ENCODE assay signal across 1 cellular context in the genomic region with DNA sequence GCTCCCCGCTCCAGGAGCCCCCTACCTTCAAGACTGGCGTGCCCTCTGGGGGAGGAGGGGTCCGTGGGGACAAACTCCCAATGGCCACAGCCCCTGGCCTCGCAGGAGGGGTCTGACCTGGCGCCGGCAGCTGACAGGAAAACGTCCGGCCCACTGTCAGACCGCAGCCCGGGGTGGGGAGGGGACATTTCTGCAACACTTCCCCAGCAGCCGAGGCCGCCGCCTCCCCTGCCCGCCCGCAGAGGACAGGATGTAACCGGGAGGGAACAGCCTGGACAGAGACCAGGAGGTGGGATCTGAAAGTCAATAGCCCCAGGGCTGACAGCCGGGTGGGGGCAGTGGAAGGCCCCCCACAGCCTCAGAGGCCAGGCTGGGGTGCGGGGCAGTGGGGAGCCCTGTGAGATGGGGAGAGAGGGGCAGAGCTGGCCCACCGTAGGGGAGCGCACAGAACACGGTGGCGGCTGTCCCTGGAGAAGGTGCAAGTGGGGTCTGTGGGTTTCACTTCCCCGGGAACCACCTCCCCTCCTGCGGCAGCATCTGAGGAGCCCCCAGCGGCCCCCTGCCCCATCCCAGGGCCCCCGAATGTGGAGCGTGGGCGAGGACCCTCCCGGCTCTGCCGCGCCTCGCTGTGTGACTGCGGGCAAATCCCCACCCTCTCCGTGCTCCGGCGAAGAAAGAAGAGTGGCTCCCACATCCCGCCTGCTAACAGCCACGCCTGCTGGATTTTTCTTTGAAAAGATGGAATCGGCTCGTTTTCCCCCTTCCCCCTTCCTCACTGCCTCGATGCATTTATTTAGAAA.
TF ChIP-seq lines count a peak whose summit lies in the region.

A gene with protein sequence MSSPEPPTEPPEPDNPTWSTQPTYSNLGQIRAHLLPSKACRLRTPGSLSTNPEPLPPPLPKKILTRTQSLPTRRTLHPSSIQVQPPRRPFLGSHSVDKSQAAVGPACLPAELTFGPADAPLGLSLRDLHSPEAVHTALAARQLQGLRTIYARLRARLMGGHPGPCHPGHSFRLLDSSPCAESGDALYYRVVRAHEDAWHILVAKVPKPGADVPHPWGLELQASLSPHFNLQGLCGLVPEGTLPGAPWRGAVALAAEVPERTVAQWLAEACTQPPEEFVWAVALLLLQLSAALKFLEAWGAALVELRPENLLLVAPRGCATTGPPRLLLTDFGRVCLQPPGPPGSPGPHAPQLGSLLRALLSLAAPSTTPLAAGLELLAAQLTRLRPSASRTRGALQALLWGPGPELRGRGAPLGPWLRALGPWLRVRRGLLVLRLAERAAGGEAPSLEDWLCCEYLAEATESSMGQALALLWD (minus strand): TSS at position 114 of the 800 bp plus-strand sequence. CDS start 1,244 bp downstream, outside the sequence.

TF ChIP-seq in HepG2, 621 proteins besides CTCF, POLR2A, EP300 and RAD21 (continued from another document and continues in another):
- TF ChIP-seq, protein P1, sequence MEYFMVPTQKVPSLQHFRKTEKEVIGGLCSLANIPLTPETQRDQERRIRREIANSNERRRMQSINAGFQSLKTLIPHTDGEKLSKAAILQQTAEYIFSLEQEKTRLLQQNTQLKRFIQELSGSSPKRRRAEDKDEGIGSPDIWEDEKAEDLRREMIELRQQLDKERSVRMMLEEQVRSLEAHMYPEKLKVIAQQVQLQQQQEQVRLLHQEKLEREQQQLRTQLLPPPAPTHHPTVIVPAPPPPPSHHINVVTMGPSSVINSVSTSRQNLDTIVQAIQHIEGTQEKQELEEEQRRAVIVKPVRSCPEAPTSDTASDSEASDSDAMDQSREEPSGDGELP (IDR thresholded peaks at IDR 0.05; ENCODE audit: borderline replicate concordance, low read depth): peak; percentile 53; the same call in 1 of the 2 replicates
- TF ChIP-seq RBM39 (IDR thresholded peaks at IDR 0.05; ENCODE audit: low read depth, low read length, poor library complexity, severe bottlenecking) (peak; percentile 33), SAP130 (CRISPR knock-in tag; IDR thresholded peaks at IDR 0.05; ENCODE audit: low read depth) (peak; percentile 49; the same call in 1 of the 2 replicates), ZNF292 (CRISPR knock-in tag; IDR thresholded peaks at IDR 0.05; ENCODE audit: borderline replicate concordance, low read depth) (peak; percentile 83), SIN3B (IDR thresholded peaks at IDR 0.05; ENCODE audit: low read length) (no peak), SRSF1 (optimal IDR thresholded peaks at IDR 0.05; ENCODE audit: low read depth, low read length) (peak; percentile 63), RFXANK (CRISPR knock-in tag; IDR thresholded peaks at IDR 0.05) (no peak), POLR2AphosphoS2 (IDR thresholded peaks at IDR 0.05; ENCODE audit: low read depth, low read length) (0 out of 2 replicates have a peak, but pooled peaks have one; percentile 23), ZNF331 (CRISPR knock-in tag; IDR thresholded peaks at IDR 0.05) (no peak), ZNF768 (CRISPR knock-in tag; IDR thresholded peaks at IDR 0.05) (peak; percentile 89), ZNF350 (CRISPR knock-in tag; IDR thresholded peaks at IDR 0.05; ENCODE audit: borderline replicate concordance, low read depth) (peak; percentile 26; the same call in 1 of the 2 replicates), KDM3A (CRISPR knock-in tag; IDR thresholded peaks at IDR 0.05; ENCODE audit: low read depth) (no peak), HNF4A (CRISPR knock-in tag; IDR thresholded peaks at IDR 0.05) (no peak), SALL1 (CRISPR knock-in tag; IDR thresholded peaks at IDR 0.05) (peak; percentile 22; the same call in 1 of the 2 replicates), ZBTB7B (CRISPR knock-in tag; IDR thresholded peaks at IDR 0.05) (0 out of 2 replicates have a peak, but pooled peaks have one; percentile 30), ADNP (CRISPR knock-in tag; IDR thresholded peaks at IDR 0.05) (no peak), ZNF24 (IDR thresholded peaks at IDR 0.05) (no peak), CENPX (CRISPR knock-in tag; IDR thresholded peaks at IDR 0.05) (no peak), NFE2L1 (CRISPR knock-in tag; IDR thresholded peaks at IDR 0.05; ENCODE audit: borderline replicate concordance) (no peak)
- TF ChIP-seq, protein P2, sequence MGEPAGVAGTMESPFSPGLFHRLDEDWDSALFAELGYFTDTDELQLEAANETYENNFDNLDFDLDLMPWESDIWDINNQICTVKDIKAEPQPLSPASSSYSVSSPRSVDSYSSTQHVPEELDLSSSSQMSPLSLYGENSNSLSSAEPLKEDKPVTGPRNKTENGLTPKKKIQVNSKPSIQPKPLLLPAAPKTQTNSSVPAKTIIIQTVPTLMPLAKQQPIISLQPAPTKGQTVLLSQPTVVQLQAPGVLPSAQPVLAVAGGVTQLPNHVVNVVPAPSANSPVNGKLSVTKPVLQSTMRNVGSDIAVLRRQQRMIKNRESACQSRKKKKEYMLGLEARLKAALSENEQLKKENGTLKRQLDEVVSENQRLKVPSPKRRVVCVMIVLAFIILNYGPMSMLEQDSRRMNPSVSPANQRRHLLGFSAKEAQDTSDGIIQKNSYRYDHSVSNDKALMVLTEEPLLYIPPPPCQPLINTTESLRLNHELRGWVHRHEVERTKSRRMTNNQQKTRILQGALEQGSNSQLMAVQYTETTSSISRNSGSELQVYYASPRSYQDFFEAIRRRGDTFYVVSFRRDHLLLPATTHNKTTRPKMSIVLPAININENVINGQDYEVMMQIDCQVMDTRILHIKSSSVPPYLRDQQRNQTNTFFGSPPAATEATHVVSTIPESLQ (CRISPR knock-in tag; conservative IDR thresholded peaks at IDR 0.05): no peak
- TF ChIP-seq, protein P3, sequence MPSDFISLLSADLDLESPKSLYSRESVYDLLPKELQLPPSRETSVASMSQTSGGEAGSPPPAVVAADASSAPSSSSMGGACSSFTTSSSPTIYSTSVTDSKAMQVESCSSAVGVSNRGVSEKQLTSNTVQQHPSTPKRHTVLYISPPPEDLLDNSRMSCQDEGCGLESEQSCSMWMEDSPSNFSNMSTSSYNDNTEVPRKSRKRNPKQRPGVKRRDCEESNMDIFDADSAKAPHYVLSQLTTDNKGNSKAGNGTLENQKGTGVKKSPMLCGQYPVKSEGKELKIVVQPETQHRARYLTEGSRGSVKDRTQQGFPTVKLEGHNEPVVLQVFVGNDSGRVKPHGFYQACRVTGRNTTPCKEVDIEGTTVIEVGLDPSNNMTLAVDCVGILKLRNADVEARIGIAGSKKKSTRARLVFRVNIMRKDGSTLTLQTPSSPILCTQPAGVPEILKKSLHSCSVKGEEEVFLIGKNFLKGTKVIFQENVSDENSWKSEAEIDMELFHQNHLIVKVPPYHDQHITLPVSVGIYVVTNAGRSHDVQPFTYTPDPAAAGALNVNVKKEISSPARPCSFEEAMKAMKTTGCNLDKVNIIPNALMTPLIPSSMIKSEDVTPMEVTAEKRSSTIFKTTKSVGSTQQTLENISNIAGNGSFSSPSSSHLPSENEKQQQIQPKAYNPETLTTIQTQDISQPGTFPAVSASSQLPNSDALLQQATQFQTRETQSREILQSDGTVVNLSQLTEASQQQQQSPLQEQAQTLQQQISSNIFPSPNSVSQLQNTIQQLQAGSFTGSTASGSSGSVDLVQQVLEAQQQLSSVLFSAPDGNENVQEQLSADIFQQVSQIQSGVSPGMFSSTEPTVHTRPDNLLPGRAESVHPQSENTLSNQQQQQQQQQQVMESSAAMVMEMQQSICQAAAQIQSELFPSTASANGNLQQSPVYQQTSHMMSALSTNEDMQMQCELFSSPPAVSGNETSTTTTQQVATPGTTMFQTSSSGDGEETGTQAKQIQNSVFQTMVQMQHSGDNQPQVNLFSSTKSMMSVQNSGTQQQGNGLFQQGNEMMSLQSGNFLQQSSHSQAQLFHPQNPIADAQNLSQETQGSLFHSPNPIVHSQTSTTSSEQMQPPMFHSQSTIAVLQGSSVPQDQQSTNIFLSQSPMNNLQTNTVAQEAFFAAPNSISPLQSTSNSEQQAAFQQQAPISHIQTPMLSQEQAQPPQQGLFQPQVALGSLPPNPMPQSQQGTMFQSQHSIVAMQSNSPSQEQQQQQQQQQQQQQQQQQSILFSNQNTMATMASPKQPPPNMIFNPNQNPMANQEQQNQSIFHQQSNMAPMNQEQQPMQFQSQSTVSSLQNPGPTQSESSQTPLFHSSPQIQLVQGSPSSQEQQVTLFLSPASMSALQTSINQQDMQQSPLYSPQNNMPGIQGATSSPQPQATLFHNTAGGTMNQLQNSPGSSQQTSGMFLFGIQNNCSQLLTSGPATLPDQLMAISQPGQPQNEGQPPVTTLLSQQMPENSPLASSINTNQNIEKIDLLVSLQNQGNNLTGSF (CRISPR knock-in tag; IDR thresholded peaks at IDR 0.05): no peak
- TF ChIP-seq, protein P4, sequence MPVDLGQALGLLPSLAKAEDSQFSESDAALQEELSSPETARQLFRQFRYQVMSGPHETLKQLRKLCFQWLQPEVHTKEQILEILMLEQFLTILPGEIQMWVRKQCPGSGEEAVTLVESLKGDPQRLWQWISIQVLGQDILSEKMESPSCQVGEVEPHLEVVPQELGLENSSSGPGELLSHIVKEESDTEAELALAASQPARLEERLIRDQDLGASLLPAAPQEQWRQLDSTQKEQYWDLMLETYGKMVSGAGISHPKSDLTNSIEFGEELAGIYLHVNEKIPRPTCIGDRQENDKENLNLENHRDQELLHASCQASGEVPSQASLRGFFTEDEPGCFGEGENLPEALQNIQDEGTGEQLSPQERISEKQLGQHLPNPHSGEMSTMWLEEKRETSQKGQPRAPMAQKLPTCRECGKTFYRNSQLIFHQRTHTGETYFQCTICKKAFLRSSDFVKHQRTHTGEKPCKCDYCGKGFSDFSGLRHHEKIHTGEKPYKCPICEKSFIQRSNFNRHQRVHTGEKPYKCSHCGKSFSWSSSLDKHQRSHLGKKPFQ (CRISPR knock-in tag; IDR thresholded peaks at IDR 0.05; ENCODE audit: insufficient replicate concordance): peak; percentile 55
- TF ChIP-seq, protein P5, sequence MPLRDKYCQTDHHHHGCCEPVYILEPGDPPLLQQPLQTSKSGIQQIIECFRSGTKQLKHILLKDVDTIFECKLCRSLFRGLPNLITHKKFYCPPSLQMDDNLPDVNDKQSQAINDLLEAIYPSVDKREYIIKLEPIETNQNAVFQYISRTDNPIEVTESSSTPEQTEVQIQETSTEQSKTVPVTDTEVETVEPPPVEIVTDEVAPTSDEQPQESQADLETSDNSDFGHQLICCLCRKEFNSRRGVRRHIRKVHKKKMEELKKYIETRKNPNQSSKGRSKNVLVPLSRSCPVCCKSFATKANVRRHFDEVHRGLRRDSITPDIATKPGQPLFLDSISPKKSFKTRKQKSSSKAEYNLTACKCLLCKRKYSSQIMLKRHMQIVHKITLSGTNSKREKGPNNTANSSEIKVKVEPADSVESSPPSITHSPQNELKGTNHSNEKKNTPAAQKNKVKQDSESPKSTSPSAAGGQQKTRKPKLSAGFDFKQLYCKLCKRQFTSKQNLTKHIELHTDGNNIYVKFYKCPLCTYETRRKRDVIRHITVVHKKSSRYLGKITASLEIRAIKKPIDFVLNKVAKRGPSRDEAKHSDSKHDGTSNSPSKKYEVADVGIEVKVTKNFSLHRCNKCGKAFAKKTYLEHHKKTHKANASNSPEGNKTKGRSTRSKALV (CRISPR knock-in tag; IDR thresholded peaks at IDR 0.05): peak; percentile 35; the same call in 1 of the 2 replicates
- TF ChIP-seq, protein P6, sequence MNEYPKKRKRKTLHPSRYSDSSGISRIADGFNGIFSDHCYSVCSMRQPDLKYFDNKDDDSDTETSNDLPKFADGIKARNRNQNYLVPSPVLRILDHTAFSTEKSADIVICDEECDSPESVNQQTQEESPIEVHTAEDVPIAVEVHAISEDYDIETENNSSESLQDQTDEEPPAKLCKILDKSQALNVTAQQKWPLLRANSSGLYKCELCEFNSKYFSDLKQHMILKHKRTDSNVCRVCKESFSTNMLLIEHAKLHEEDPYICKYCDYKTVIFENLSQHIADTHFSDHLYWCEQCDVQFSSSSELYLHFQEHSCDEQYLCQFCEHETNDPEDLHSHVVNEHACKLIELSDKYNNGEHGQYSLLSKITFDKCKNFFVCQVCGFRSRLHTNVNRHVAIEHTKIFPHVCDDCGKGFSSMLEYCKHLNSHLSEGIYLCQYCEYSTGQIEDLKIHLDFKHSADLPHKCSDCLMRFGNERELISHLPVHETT (CRISPR knock-in tag; conservative IDR thresholded peaks at IDR 0.05): no peak
- TF ChIP-seq, protein P7, sequence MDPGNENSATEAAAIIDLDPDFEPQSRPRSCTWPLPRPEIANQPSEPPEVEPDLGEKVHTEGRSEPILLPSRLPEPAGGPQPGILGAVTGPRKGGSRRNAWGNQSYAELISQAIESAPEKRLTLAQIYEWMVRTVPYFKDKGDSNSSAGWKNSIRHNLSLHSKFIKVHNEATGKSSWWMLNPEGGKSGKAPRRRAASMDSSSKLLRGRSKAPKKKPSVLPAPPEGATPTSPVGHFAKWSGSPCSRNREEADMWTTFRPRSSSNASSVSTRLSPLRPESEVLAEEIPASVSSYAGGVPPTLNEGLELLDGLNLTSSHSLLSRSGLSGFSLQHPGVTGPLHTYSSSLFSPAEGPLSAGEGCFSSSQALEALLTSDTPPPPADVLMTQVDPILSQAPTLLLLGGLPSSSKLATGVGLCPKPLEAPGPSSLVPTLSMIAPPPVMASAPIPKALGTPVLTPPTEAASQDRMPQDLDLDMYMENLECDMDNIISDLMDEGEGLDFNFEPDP (CRISPR knock-in tag; conservative IDR thresholded peaks at IDR 0.05): no peak
- TF ChIP-seq, protein P8, sequence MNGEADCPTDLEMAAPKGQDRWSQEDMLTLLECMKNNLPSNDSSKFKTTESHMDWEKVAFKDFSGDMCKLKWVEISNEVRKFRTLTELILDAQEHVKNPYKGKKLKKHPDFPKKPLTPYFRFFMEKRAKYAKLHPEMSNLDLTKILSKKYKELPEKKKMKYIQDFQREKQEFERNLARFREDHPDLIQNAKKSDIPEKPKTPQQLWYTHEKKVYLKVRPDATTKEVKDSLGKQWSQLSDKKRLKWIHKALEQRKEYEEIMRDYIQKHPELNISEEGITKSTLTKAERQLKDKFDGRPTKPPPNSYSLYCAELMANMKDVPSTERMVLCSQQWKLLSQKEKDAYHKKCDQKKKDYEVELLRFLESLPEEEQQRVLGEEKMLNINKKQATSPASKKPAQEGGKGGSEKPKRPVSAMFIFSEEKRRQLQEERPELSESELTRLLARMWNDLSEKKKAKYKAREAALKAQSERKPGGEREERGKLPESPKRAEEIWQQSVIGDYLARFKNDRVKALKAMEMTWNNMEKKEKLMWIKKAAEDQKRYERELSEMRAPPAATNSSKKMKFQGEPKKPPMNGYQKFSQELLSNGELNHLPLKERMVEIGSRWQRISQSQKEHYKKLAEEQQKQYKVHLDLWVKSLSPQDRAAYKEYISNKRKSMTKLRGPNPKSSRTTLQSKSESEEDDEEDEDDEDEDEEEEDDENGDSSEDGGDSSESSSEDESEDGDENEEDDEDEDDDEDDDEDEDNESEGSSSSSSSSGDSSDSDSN (CRISPR knock-in tag; IDR thresholded peaks at IDR 0.05): peak; percentile 87
- TF ChIP-seq, protein P9, sequence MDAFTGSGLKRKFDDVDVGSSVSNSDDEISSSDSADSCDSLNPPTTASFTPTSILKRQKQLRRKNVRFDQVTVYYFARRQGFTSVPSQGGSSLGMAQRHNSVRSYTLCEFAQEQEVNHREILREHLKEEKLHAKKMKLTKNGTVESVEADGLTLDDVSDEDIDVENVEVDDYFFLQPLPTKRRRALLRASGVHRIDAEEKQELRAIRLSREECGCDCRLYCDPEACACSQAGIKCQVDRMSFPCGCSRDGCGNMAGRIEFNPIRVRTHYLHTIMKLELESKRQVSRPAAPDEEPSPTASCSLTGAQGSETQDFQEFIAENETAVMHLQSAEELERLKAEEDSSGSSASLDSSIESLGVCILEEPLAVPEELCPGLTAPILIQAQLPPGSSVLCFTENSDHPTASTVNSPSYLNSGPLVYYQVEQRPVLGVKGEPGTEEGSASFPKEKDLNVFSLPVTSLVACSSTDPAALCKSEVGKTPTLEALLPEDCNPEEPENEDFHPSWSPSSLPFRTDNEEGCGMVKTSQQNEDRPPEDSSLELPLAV (CRISPR knock-in tag; conservative IDR thresholded peaks at IDR 0.05; ENCODE audit: low read depth): no peak
